In genomic region chr11:118927554-118928107, GRCh38 we compare ENCODE assay signal across 8 cellular contexts. TPM values are rescaled to one million over a fixed set of nuclear protein-coding genes. Genes with fewer than 3 reads are reported as not detected.
DNase-seq lines count a peak whose midpoint lies in the region; ATAC-seq, FAIRE-seq and TF ChIP-seq lines count a peak whose summit lies in the region.

No MANE protein-coding gene starts in this region.

- FAIRE-seq in A549 (lab: Jason Lieb, UNC) = no peak

- peak overlapping the region; percentile 100 for H3K4me2 ChIP-seq in A549

- TF ChIP-seq EP300 in A549 (IDR thresholded peaks at IDR 0.05) (no peak), Ishikawa (IDR thresholded peaks at IDR 0.05; ENCODE audit: borderline replicate concordance) (no peak; the same call in 1 of the 2 replicates)

- H3K9me3 Mint-ChIP-seq in naive thymus-derived CD8-positive, alpha-beta T cell = peaks cover 0 to 2% (median 0%) of the 10 kb centered on the region in 9 donors

- CTCF ChIA-PET in A549 (lab: Yijun Ruan, JAX) = interaction anchor here (0.6 to 6.6 kb wide), 15 partner anchors 9 to 317 kb away, joined by 3 to 55 read pairs (median 3); partner anchors contain the start of genes DDX6 and UPK2

- no peak for DNase-seq in A549 (ENCODE audit: low read depth in 1 of 2, low spot score in 1 of 2)
- no peak for DNase-seq in caudate nucleus (lab: John Stamatoyannopoulos, UW)
- DNase-seq in naive thymus-derived CD8-positive, alpha-beta T cell = peak in 2 of 10 donors; percentile 10 to 56
- no peak for DNase-seq in anterior cingulate cortex (lab: John Stamatoyannopoulos, UW)
- no peak for DNase-seq in effector CD8-positive, alpha-beta T cell (lab: John Stamatoyannopoulos, UW)

- no peak for TF ChIP-seq POLR2A in A549 (IDR thresholded peaks at IDR 0.05; ENCODE audit: low read length)

- ATAC-seq in A549 (no peak), HG02642 (IDR thresholded peaks at IDR 0.05; ENCODE audit: poor library complexity, unreplicated experiment) (no peak), GM18907 (IDR thresholded peaks at IDR 0.05; ENCODE audit: unreplicated experiment) (no peak)
- ATAC-seq in naive thymus-derived CD8-positive, alpha-beta T cell = no peak

- no peak for TF ChIP-seq CTCF in A549 (IDR thresholded peaks at IDR 0.05)

- no peak for TF ChIP-seq RAD21 in A549 (conservative IDR thresholded peaks at IDR 0.05 in 1 of 2, IDR thresholded peaks at IDR 0.05 in 1 of 2)
- TF ChIP-seq RAD21 in Ishikawa (IDR thresholded peaks at IDR 0.05; ENCODE audit: low read depth) = no peak

- no peaks in the 10 kb centered on the region for H3K9me3 ChIP-seq in A549

- POLR2A ChIA-PET in A549 (lab: Yijun Ruan, JAX) = interaction anchor here (0.9 to 1.7 kb wide), 4 partner anchors 15 to 137 kb away, joined by 4 to 10 read pairs (median 8); partner anchors contain the start of gene DDX6
- POLR2A ChIA-PET in naive thymus-derived CD8-positive, alpha-beta T cell (lab: Charles Lee) = interaction anchor here (0.6 to 8.8 kb wide), 7 partner anchors 14 to 163 kb away, joined by 3 to 52 read pairs (median 6); partner anchors contain the start of genes RPS25 and TRAPPC4

- H3K27me3 Mint-ChIP-seq in naive thymus-derived CD8-positive, alpha-beta T cell = peaks cover 0 to 2% (median 0%) of the 10 kb centered on the region in 5 donors

- peaks cover 23% of the 10 kb centered on the region for H3K4me1 ChIP-seq in A549

- 0% methylated on average over 5 of the region's 7 CpGs for WGBS in A549 (ENCODE audit: missing lambda C conversion rate)

- H3K36me3 Mint-ChIP-seq in naive thymus-derived CD8-positive, alpha-beta T cell = peaks cover 11 to 19% (median 11%) of the 10 kb centered on the region in 3 donors

- peaks cover 40 to 61% (median 50%) of the 10 kb centered on the region in 4 donors for H3K4me1 Mint-ChIP-seq in naive thymus-derived CD8-positive, alpha-beta T cell

- peak overlapping the region; percentile 98 to 100 for H3K27ac ChIP-seq in A549
- peak overlapping the region; percentile 99 for H3K27ac ChIP-seq in caudate nucleus (ENCODE audit: low read depth, low read length)

- peak overlapping the region; percentile 96 to 100 (median 100) for H3K27ac Mint-ChIP-seq in naive thymus-derived CD8-positive, alpha-beta T cell

- H3K4me3 Mint-ChIP-seq in naive thymus-derived CD8-positive, alpha-beta T cell = peak overlapping the region; percentile 93 to 99 (median 96)

- peak overlapping the region; percentile 94 for H3K4me3 ChIP-seq in A549

TF ChIP-seq in A549, 52 proteins besides CTCF, POLR2A, EP300 and RAD21:
- TF ChIP-seq USF2 (IDR thresholded peaks at IDR 0.05) (no peak), FOSL2 (IDR thresholded peaks at IDR 0.05) (0 out of 2 replicates have a peak, but pooled peaks have one; percentile 11), FOSL2 (CRISPR knock-in tag; IDR thresholded peaks at IDR 0.05) (peak; percentile 83), JUN (IDR thresholded peaks at IDR 0.05) (0 out of 5 replicates have a peak, but pooled peaks of 1 of the 2 experiments have one; percentile 18), NFE2L2 (conservative IDR thresholded peaks at IDR 0.05; ENCODE audit: low read length) (no peak)

TF ChIP-seq in Ishikawa, 13 proteins besides CTCF, POLR2A, EP300 and RAD21:
- peak; percentile 74; the same call in 1 of the 2 replicates for TF ChIP-seq ZBTB7A (IDR thresholded peaks at IDR 0.05; ENCODE audit: low read depth)
- TF ChIP-seq TAF1 (IDR thresholded peaks at IDR 0.05; ENCODE audit: low read depth) = no peak

RNA-seq across cellular contexts. Expression of gene BCL9L, which starts 1.9 kb away (rescaled TPM):
- polyA plus RNA-seq in A549 (2011; rRNA removed) = 7.0 and 8.8 TPM in 2 replicates
- 16.4 and 27.8 TPM in 2 replicates for polyA plus RNA-seq in A549 (2012; cell fraction: cytosol; rRNA removed)
- polyA plus RNA-seq in A549 (2012; cell fraction: nucleus; rRNA removed) = 41.9 and 56.6 TPM in 2 replicates
- polyA plus RNA-seq in A549 (2017; fragmentation: RNase III; extraction: RNeasy Plus Mini Kit Qiagen cat#74134 plus additional on column Dnase treatment) = 51.8 to 53.2 TPM (median 52.0 TPM) in 3 replicates
- 8.8 and 19.9 TPM in 2 replicates for polyA minus RNA-seq in A549 (2011; rRNA and poly(A)+ RNA removed)
- total RNA-seq in naive thymus-derived CD8-positive, alpha-beta T cell = 100 to 1,000 TPM; 283 TPM
- polyA plus RNA-seq in naive thymus-derived CD8-positive, alpha-beta T cell = 1 to 10 TPM; 3.1 to 8.7 (median 4.3) TPM

RNA-seq across cellular contexts. Expression of gene UPK2, which starts 28.5 kb away (rescaled TPM):
- polyA plus RNA-seq in A549 (2011; rRNA removed) (0.20 and 0.37 TPM in 2 replicates), A549 (2017; fragmentation: RNase III; extraction: RNeasy Plus Mini Kit Qiagen cat#74134 plus additional on column Dnase treatment) (0.41 to 0.92 TPM (median 0.50 TPM) in 3 replicates)
- polyA plus RNA-seq in A549 (2012; cell fraction: cytosol; rRNA removed) = 0.48 and 0.49 TPM in 2 replicates
- polyA plus RNA-seq in A549 (2012; cell fraction: nucleus; rRNA removed) = 0.56 and 0.62 TPM in 2 replicates
- 0.37 and 0.39 TPM in 2 replicates for polyA minus RNA-seq in A549 (2011; rRNA and poly(A)+ RNA removed)
- under 1 TPM in 1 of 2 experiments, not detected in 1; 0.52 TPM for total RNA-seq in naive thymus-derived CD8-positive, alpha-beta T cell
- under 1 TPM in 1 of 3 donors, not detected in 2; 0.22 TPM for polyA plus RNA-seq in naive thymus-derived CD8-positive, alpha-beta T cell

RNA-seq across cellular contexts. Expression of gene FOXR1, which starts 43.9 kb away (rescaled TPM):
- not detected in 2 replicates for polyA plus RNA-seq in A549 (2011; rRNA removed)
- polyA plus RNA-seq in A549 (2012; cell fraction: cytosol; rRNA removed) = not detected in 2 replicates
- not detected in 2 replicates for polyA plus RNA-seq in A549 (2012; cell fraction: nucleus; rRNA removed)
- polyA plus RNA-seq in A549 (2017; fragmentation: RNase III; extraction: RNeasy Plus Mini Kit Qiagen cat#74134 plus additional on column Dnase treatment) = not detected in 3 replicates
- polyA minus RNA-seq in A549 (2011; rRNA and poly(A)+ RNA removed) = not detected in 2 replicates
- total RNA-seq in naive thymus-derived CD8-positive, alpha-beta T cell = not detected
- not detected for polyA plus RNA-seq in naive thymus-derived CD8-positive, alpha-beta T cell

RNA-seq across cellular contexts. Expression of gene CXCR5, which starts 43.9 kb away (rescaled TPM):
- polyA plus RNA-seq in A549 (2011; rRNA removed) (not detected in 2 replicates), A549 (2017; fragmentation: RNase III; extraction: RNeasy Plus Mini Kit Qiagen cat#74134 plus additional on column Dnase treatment) (0.04 to 0.05 TPM (median 0.04 TPM) in 3 replicates)
- not detected in 2 replicates for polyA plus RNA-seq in A549 (2012; cell fraction: cytosol; rRNA removed)
- 0.02 and 0.04 TPM in 2 replicates for polyA plus RNA-seq in A549 (2012; cell fraction: nucleus; rRNA removed)
- not detected in 2 replicates for polyA minus RNA-seq in A549 (2011; rRNA and poly(A)+ RNA removed)
- 1 to 10 TPM; 3.2 to 3.5 TPM for total RNA-seq in naive thymus-derived CD8-positive, alpha-beta T cell
- under 1 TPM; 0.17 to 0.63 (median 0.29) TPM for polyA plus RNA-seq in naive thymus-derived CD8-positive, alpha-beta T cell
